ENCODE assay signal across 18 cellular contexts in genomic region chr11:12017243-12017678, GRCh38. TPM values are rescaled to one million over a fixed set of nuclear protein-coding genes. Genes with fewer than 3 reads are reported as not detected.
A peak's percentile ranks its signal among the peaks of the same experiment; 100 is the strongest.
DNase-seq lines count a peak whose midpoint lies in the region; ATAC-seq and TF ChIP-seq lines count a peak whose summit lies in the region.
"Had no signal": no experiment of that assay in that cellular context is flagged by ENCODE, and none has a peak within 500 bp of the region (broad histone marks: within the 10 kb centered on the region; RNA-seq: fewer than 3 reads in every experiment).

No MANE protein-coding gene starts in this region.

- TF ChIP-seq CTCF in left lung (IDR thresholded peaks at IDR 0.05), result no peak

- H3K36me3 ChIP-seq in ACC112 (ENCODE audit: insufficient read depth, low read length) (no peaks in the 10 kb centered on the region), left lung (no peaks in the 10 kb centered on the region)
- H3K36me3 ChIP-seq: gastrocnemius medialis, SJSA1 had no signal

- intact Hi-C loops in left lung (cut with DNase I), result no loop called here

- H3K27me3 ChIP-seq in ACC112 (ENCODE audit: insufficient read depth, low read length) (no peaks in the 10 kb centered on the region), left lung (no peaks in the 10 kb centered on the region)
- H3K27me3 ChIP-seq: gastrocnemius medialis, SJSA1 had no signal

- H3K4me3 ChIP-seq in ACC112 (ENCODE audit: low read depth, low read length), result peak overlapping the region; percentile 9; the same call in 1 of the 2 replicates
- no peak overlapping the region for H3K4me3 ChIP-seq in left lung
- H3K4me3 ChIP-seq: gastrocnemius medialis, SJSA1, skin epidermis had no signal

- DNase-seq in NCI-H226 (peak; percentile 79), dermis blood vessel endothelial cell (peak; percentile 89), left lung (no peak), retina (no peak), COLO668 (lab: John Stamatoyannopoulos, UW; ENCODE audit: unreplicated experiment) (no peak)
- DNase-seq: activated CD8-positive, alpha-beta memory T cell treated with anti-CD3 and anti-CD28 coated beads for 24 hours; Calu3; cerebellar nuclear complex; gastrocnemius medialis; Karpas-422; kidney; NCI-H2081 treated with DMSO at 0.1 percent for 48 hours; NK-92 treated with Interleukin-12 subunit alpha and Interleukin-12 subunit beta, amount 100 ng/mL, for 24 hours had no signal

- peak overlapping the region; percentile 11 for H2AFZ ChIP-seq in ACC112 (ENCODE audit: low read length, unreplicated experiment)

- no peaks in the 10 kb centered on the region for H3K9me3 ChIP-seq in left lung
- H3K9me3 ChIP-seq: gastrocnemius medialis, SJSA1 had no signal

- peak; percentile 43 for ATAC-seq in left lung
- ATAC-seq in HG03139 (IDR thresholded peaks at IDR 0.05; ENCODE audit: unreplicated experiment), result no peak
- ATAC-seq in HG02852 (IDR thresholded peaks at IDR 0.05; ENCODE audit: unreplicated experiment), result no peak
- ATAC-seq: gastrocnemius medialis had no signal

- H3K79me2 ChIP-seq in ACC112 (ENCODE audit: control insufficient read depth, insufficient read depth, low read length, unreplicated experiment), result no peaks in the 10 kb centered on the region

- H3K4me1 ChIP-seq in ACC112 (ENCODE audit: control insufficient read depth, insufficient read depth, low read length, unreplicated experiment), result peaks cover 18% of the 10 kb centered on the region
- H3K4me1 ChIP-seq in left lung, result no peaks in the 10 kb centered on the region

- H3K27ac ChIP-seq in ACC112 (ENCODE audit: low read depth, low read length) (peak overlapping the region; percentile 66), left lung (no peak overlapping the region)
- H3K27ac ChIP-seq: gastrocnemius medialis, SJSA1 had no signal

RNA-seq across cellular contexts. Expression of gene DKK3, which starts 8.8 kb away (rescaled TPM):
- total RNA-seq in dermis blood vessel endothelial cell, result 107 and 156 TPM in 2 replicates
- total RNA-seq in left lung, result 100 to 1,000 TPM; 122 to 156 TPM

Comparison
In these comparisons a context has a peak if more than half of its experiments do, and no peak if none do; other contexts are left out.
1. DNase-seq: peak in NCI-H226 (single experiment) and dermis blood vessel endothelial cell (single experiment); none in left lung (0 of 2), retina (single experiment) and COLO668 (single experiment).